ENCODE assay signal across 1 cellular context in genomic region chr5:132268698-132269551, GRCh38.
TF ChIP-seq lines count a peak whose summit lies in the region.

No MANE protein-coding gene starts in this region.

TF ChIP-seq in GM23338, 12 proteins besides CTCF, POLR2A, EP300 and RAD21 (continued from another document):
- TF ChIP-seq ETS1 (IDR thresholded peaks at IDR 0.05) (no peak), EZH2 (IDR thresholded peaks at IDR 0.05; ENCODE audit: low read depth, unreplicated experiment) (no peak), CREB1 (CRISPR knock-in tag; IDR thresholded peaks at IDR 0.05; ENCODE audit: low read depth) (no peak), NANOG (IDR thresholded peaks at IDR 0.05; ENCODE audit: borderline replicate concordance) (no peak), EZH2phosphoT487 (IDR thresholded peaks at IDR 0.05; ENCODE audit: unreplicated experiment) (no peak), ZNF114 (CRISPR knock-in tag; IDR thresholded peaks at IDR 0.05) (no peak), ZNF331 (CRISPR knock-in tag; IDR thresholded peaks at IDR 0.05; ENCODE audit: low read depth) (no peak), STAT1 (IDR thresholded peaks at IDR 0.05; ENCODE audit: unreplicated experiment) (no peak), POLR2AphosphoS5 (IDR thresholded peaks at IDR 0.05; ENCODE audit: low read depth) (no peak), JUNB (IDR thresholded peaks at IDR 0.05; ENCODE audit: unreplicated experiment) (no peak)
TF ChIP-seq in GM23338: peak in this region for 0.
